ENCODE assay signal across 9 cellular contexts in the genomic region with DNA sequence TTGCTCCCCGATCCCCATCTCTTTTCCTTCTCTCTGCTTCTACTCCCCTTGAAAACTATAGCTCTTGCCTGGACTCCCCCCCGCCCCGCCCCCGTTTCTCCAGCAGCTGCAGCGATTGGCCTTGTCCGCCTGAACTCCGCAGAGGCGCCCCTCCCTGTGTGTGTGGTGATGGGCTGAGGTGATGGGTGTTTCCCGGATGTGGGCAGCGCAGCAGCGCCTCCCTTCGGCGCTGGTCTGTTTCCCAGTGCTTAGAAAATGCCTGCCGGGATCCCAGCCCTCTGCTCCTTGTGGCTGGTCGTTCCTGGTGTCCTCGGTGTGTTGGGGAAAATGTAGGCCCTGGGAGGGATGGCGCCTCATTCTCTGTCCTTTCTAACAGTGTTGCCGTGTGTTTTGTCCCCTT. TPM values are rescaled to one million over a fixed set of nuclear protein-coding genes. Genes with fewer than 3 reads are reported as not detected.
DNase-seq lines count a peak whose midpoint lies in the region; ATAC-seq and TF ChIP-seq lines count a peak whose summit lies in the region.
"Had no signal": no experiment of that assay in that cellular context is flagged by ENCODE, and none has a peak within 500 bp of the region (broad histone marks: within the 10 kb centered on the region; RNA-seq: fewer than 3 reads in every experiment).

No MANE protein-coding gene starts in this region.

- in situ Hi-C loops in IMR-90 (cut with MboI; ENCODE audit: low sequenced_read_pairs), result no loop called here
- in situ Hi-C loops in SK-MEL-5 (cut with HindIII; ENCODE audit: low pct_unique_long_range_greater_than_20kb, low sequenced_read_pairs), result no loop called here

- no peak overlapping the region for H2BK15ac ChIP-seq in IMR-90 (ENCODE audit: low read depth, low read length)

- no peak overlapping the region for H4K91ac ChIP-seq in IMR-90 (ENCODE audit: insufficient read depth, low read depth, low read length)

- H2BK20ac ChIP-seq in IMR-90 (ENCODE audit: low read depth, low read length), result no peak overlapping the region

- H3K4ac ChIP-seq in IMR-90 (ENCODE audit: low read depth, low read length), result no peak overlapping the region

- H3K36me3 ChIP-seq in A673 (ENCODE audit: insufficient read depth, low read length, poor library complexity, severe bottlenecking) (no peaks in the 10 kb centered on the region), IMR-90 (ENCODE audit: control insufficient read depth, insufficient read depth, low read length) (no peaks in the 10 kb centered on the region), body of pancreas (replicated peaks in 1 of 2; ENCODE audit: insufficient read depth in 1 of 2, low read depth in 2 of 2) (no peaks in the 10 kb centered on the region)

- no peak overlapping the region for H4K8ac ChIP-seq in IMR-90 (ENCODE audit: low read depth in 2 of 2, low read length in 2 of 2)

- H3K14ac ChIP-seq in IMR-90 (replicated peaks; ENCODE audit: low read depth, low read length), result no peak overlapping the region

- no peak for TF ChIP-seq RAD21 in IMR-90 (IDR thresholded peaks at IDR 0.05; ENCODE audit: low read length)

- ATAC-seq in IMR-90 (ENCODE audit: low read depth) (no peak), omental fat pad (ENCODE audit: low FRiP score) (no peak), body of pancreas (no peak)

- POLR2A ChIA-PET in A673 (lab: Charles Lee; ENCODE audit: low non-redundant PET), result no interaction called here
- POLR2A ChIA-PET in IMR-90 (lab: Charles Lee; ENCODE audit: unreplicated experiment), result no interaction called here

- BruUV-seq in A673 (replicated peaks; lab: Mats Ljungman, UMichigan) (no TSS peak), IMR-90 (replicated peaks; lab: Mats Ljungman, UMichigan) (no TSS peak)

- no peak overlapping the region for H2AK5ac ChIP-seq in IMR-90 (ENCODE audit: low read depth, low read length)

- intact Hi-C loops in A673 (cut with micrococcal nuclease; ENCODE audit: unreplicated experiment), result no loop called here
- intact Hi-C loops in IMR-90 (cut with micrococcal nuclease), result no loop called here
- intact Hi-C loops in body of pancreas (cut with DNase I), result no loop called here

- H3K27me3 ChIP-seq in A673 (replicated peaks; ENCODE audit: insufficient read depth, low read depth, low read length, poor library complexity) (peaks cover 27% of the 10 kb centered on the region), IMR-90 (ENCODE audit: control insufficient read depth, insufficient read depth, low read length) (peaks cover 3% of the 10 kb centered on the region), body of pancreas (no peaks in the 10 kb centered on the region)

- H4K20me1 ChIP-seq in IMR-90 (ENCODE audit: insufficient read depth, low read length), result no peaks in the 10 kb centered on the region

- H3K4me1 ChIP-seq in A673 (ENCODE audit: insufficient read depth, low read length, poor library complexity, severe bottlenecking) (no peaks in the 10 kb centered on the region), IMR-90 (ENCODE audit: control insufficient read depth, insufficient read depth, low read length) (no peaks in the 10 kb centered on the region), body of pancreas (no peaks in the 10 kb centered on the region)

- peak; percentile 60 for TF ChIP-seq CTCF in A673 (conservative IDR thresholded peaks at IDR 0.05; ENCODE audit: low read depth, low read length)
- TF ChIP-seq CTCF in IMR-90 (conservative IDR thresholded peaks at IDR 0.05; ENCODE audit: low read depth, low read length), result 0 out of 2 replicates have a peak, but pooled peaks have one; percentile 12
- no peak for TF ChIP-seq CTCF in omental fat pad (IDR thresholded peaks at IDR 0.05)
- TF ChIP-seq CTCF in body of pancreas (IDR thresholded peaks at IDR 0.05), result no peak

- no peak overlapping the region for H3K9ac ChIP-seq in IMR-90 (ENCODE audit: low read depth, low read length)

- H3K9me3 ChIP-seq in A673 (ENCODE audit: low read depth, low read length, poor library complexity, severe bottlenecking) (no peaks in the 10 kb centered on the region), IMR-90 (ENCODE audit: control insufficient read depth, insufficient read depth, low read length) (no peaks in the 10 kb centered on the region), body of pancreas (no peaks in the 10 kb centered on the region)

- dilution Hi-C loops in IMR-90 (cut with HindIII; ENCODE audit: low sequenced_read_pairs, unreplicated experiment), result no loop called here

- H3K56ac ChIP-seq in IMR-90 (ENCODE audit: extremely low read depth, insufficient read depth, low read length), result no peak overlapping the region

- H2BK120ac ChIP-seq in IMR-90 (ENCODE audit: low read depth, low read length), result no peak overlapping the region

- CTCF ChIA-PET in A673 (lab: Charles Lee) (interaction anchor here (0.6 kb wide), 1 partner anchor 212 kb away, joined by 6 read pairs; no protein-coding TSS in a partner anchor), IMR-90 (lab: Yijun Ruan, JAX) (no interaction called here)

- H3K4me3 ChIP-seq in A673 (ENCODE audit: low read depth, low read length, poor library complexity, severe bottlenecking), result no peak overlapping the region
- no peak overlapping the region for H3K4me3 ChIP-seq in IMR-90 (ENCODE audit: insufficient read depth, low read depth, low read length)
- no peak overlapping the region for H3K4me3 ChIP-seq in body of pancreas

- no peak overlapping the region for H2BK5ac ChIP-seq in IMR-90 (ENCODE audit: low read depth, low read length, poor library complexity, severe bottlenecking)

- H2AFZ ChIP-seq in IMR-90 (replicated peaks; ENCODE audit: low read length, poor library complexity), result no peak overlapping the region

- peak; percentile 65 for DNase-seq in A673 (ENCODE audit: low spot score)
- peak; percentile 2 for DNase-seq in IMR-90
- peak; percentile 59 for DNase-seq in SK-MEL-5 (ENCODE audit: low read depth, low spot score)
- peak; percentile 95 for DNase-seq in iPS-NIHi11 (ENCODE audit: low spot score)
- DNase-seq in dedifferentiated amniotic fluid mesenchymal stem cell (ENCODE audit: extremely low spot score), result no peak
- no peak for DNase-seq in NOMO-1 treated with DMSO at 0.1 percent for 48 hours (lab: John Stamatoyannopoulos, UW; ENCODE audit: unreplicated experiment)
- DNase-seq in omental fat pad (ENCODE audit: low spot score), result no peak
- no peak for DNase-seq in body of pancreas
- DNase-seq: NCI-H1048 had no signal

- H4K5ac ChIP-seq in IMR-90 (ENCODE audit: low read depth, low read length), result no peak overlapping the region

- no peaks in the 10 kb centered on the region for H3K79me1 ChIP-seq in IMR-90 (ENCODE audit: low read depth in 1 of 2, low read length in 2 of 2)

- H3K18ac ChIP-seq in IMR-90 (ENCODE audit: low read depth, low read length), result no peak overlapping the region

- no CpG with 5 or more reads among the region's 18 CpGs for WGBS in IMR-90 (ENCODE audit: extremely low coverage in 2 of 2, insufficient read length in 1 of 2), 2 experiments
- WGBS in body of pancreas, 2 donors, result 22 to 25% methylated on average over 16 to 18 of the region's 18 CpGs

- no peak overlapping the region for H2AK9ac ChIP-seq in IMR-90 (replicated peaks; ENCODE audit: low read depth, low read length, poor library complexity)

- TF ChIP-seq POLR2A in IMR-90 (IDR thresholded peaks at IDR 0.05; ENCODE audit: low read depth, low read length), result no peak
- TF ChIP-seq POLR2A in body of pancreas (IDR thresholded peaks at IDR 0.05), result no peak

- H3K4me2 ChIP-seq in IMR-90 (ENCODE audit: low read depth, low read length), result no peak overlapping the region

- H3K23ac ChIP-seq in IMR-90 (ENCODE audit: low read depth, low read length), result no peak overlapping the region

- H3K27ac ChIP-seq in A673 (ENCODE audit: low read depth, low read length, poor library complexity, severe bottlenecking) (no peak overlapping the region), IMR-90 (ENCODE audit: insufficient read depth, low read length) (no peak overlapping the region), body of pancreas (no peak overlapping the region)

- no peaks in the 10 kb centered on the region for H3K9me1 ChIP-seq in IMR-90 (ENCODE audit: insufficient read depth, low read length)

TF ChIP-seq in IMR-90, 13 proteins besides CTCF, POLR2A, EP300 and RAD21:
- no peak for TF ChIP-seq RFX5 (IDR thresholded peaks at IDR 0.05; ENCODE audit: low read depth, low read length)

RNA-seq across cellular contexts. Expression of a gene that starts 43.3 kb away (rescaled TPM):
- not detected in 2 replicates for total RNA-seq in A673 (2021)
- total RNA-seq in IMR-90 (2012; rRNA removed), result not detected in 2 replicates
- not detected in 2 replicates for polyA plus RNA-seq in IMR-90 (2012; rRNA removed)
- polyA plus RNA-seq in IMR-90 (2012; cell fraction: cytosol; rRNA removed), result not detected in 2 replicates
- 0.01 TPM in 1 of 2 replicates, not detected in the other for polyA plus RNA-seq in IMR-90 (2012; cell fraction: nucleus; rRNA removed; ENCODE audit: low replicate concordance)
- not detected in 2 replicates for total RNA-seq in SK-MEL-5 (2014; rRNA removed; shearing (Covaris generic))
- polyA plus RNA-seq in SK-MEL-5 (2015; cell fraction: cytosol; rRNA removed), result 0.23 TPM in 1 of 2 replicates, not detected in the other
- polyA plus RNA-seq in SK-MEL-5 (2015; cell fraction: nucleus; rRNA removed), result 0.11 TPM in 1 of 2 replicates, not detected in the other
- total RNA-seq in omental fat pad, result 1 to 10 TPM in 3 of 4 donors, under 1 TPM in 1; 0.84 to 2.5 (median 1.5) TPM
- total RNA-seq in body of pancreas, result 1 to 10 TPM in 1 of 2 donors, under 1 TPM in 1; 0.52 to 1.3 TPM

Comparison
In these comparisons a context has a peak if more than half of its experiments do, and no peak if none do; other contexts are left out.
1. DNase-seq: peak in A673 (single experiment), IMR-90 (single experiment), SK-MEL-5 (single experiment) and iPS-NIHi11 (single experiment); none in dedifferentiated amniotic fluid mesenchymal stem cell (single experiment), NOMO-1 treated with DMSO at 0.1 percent for 48 hours (single experiment), omental fat pad (single experiment) and body of pancreas (0 of 4).
2. CTCF ChIP-seq: peak in A673 (single experiment) and IMR-90 (single experiment); none in omental fat pad (0 of 3) and body of pancreas (0 of 7).